ENCODE assay signal across 16 cellular contexts in genomic region chr16:83305092-83305491, GRCh38.
DNase-seq lines count a peak whose midpoint lies in the region; ATAC-seq and TF ChIP-seq lines count a peak whose summit lies in the region.
"Had no signal": no experiment of that assay in that cellular context is flagged by ENCODE, and none has a peak within 500 bp of the region (broad histone marks: within the 10 kb centered on the region; RNA-seq: fewer than 3 reads in every experiment).

No MANE protein-coding gene starts in this region.

- H3K27me3 Mint-ChIP-seq in naive thymus-derived CD8-positive, alpha-beta T cell: peaks cover 0 to 28% (median 7%) of the 10 kb centered on the region in 5 donors

- H3K36me3 Mint-ChIP-seq in naive thymus-derived CD8-positive, alpha-beta T cell: no peaks in the 10 kb centered on the region

- ATAC-seq in HG03565 (IDR thresholded peaks at IDR 0.05; ENCODE audit: unreplicated experiment): no peak
- no peak for ATAC-seq in naive thymus-derived CD8-positive, alpha-beta T cell
- ATAC-seq: mucosa of descending colon; Panc1; stimulated activated naive CD8-positive, alpha-beta T cell treated with anti-CD3 and anti-CD28 coated beads, Interleukin-15, Interleukin-2, amounts not matched to agents 100 U/mL and 50 U/mL, for 24 hours had no signal

- no peak overlapping the region for H3K4me3 Mint-ChIP-seq in naive thymus-derived CD8-positive, alpha-beta T cell

- no peaks in the 10 kb centered on the region for H3K4me1 Mint-ChIP-seq in naive thymus-derived CD8-positive, alpha-beta T cell

- DNase-seq in AG09319 (ENCODE audit: extremely low read depth, low read depth) (peak; percentile 54), LHCN-M2 (ENCODE audit: low read depth) (peak; percentile 85), dermis blood vessel endothelial cell (peak; percentile 91), lung microvascular endothelial cell (ENCODE audit: low read depth in 2 of 2) (peak; percentile 58 to 96), G401 (ENCODE audit: low spot score) (no peak)
- no peak for DNase-seq in activated CD8-positive, alpha-beta memory T cell treated with anti-CD3 and anti-CD28 coated beads, Interleukin-2, amount 50 U/mL, for 48 hours
- DNase-seq in naive thymus-derived CD8-positive, alpha-beta T cell: no peak
- DNase-seq: activated CD4-positive, alpha-beta T cell treated with anti-CD3 and anti-CD28 coated beads, Interleukin-2, amount 50 U/mL, for 48 hours; mucosa of descending colon; NCI-H1436 treated with DMSO at 0.1 percent for 48 hours; NCI-H524; retina; stimulated activated naive CD8-positive, alpha-beta T cell treated with anti-CD3 and anti-CD28 coated beads, Interleukin-15, Interleukin-2, amounts not matched to agents 100 U/mL and 50 U/mL, for 24 hours had no signal

- peaks cover 0 to 1% (median 0%) of the 10 kb centered on the region in 9 donors for H3K9me3 Mint-ChIP-seq in naive thymus-derived CD8-positive, alpha-beta T cell
- H3K9me3 Mint-ChIP-seq: activated T-helper 2 cell treated with anti-CD3 and anti-CD28 coated beads, Interferon-gamma antibody, Interleukin-2, Interleukin-4, amounts not matched to agents 10 μg/mL and 5 μg/mL and 100 μg/mL, durations not matched to agents 14 hours and 24 hours and 36 hours had no signal

- no peak overlapping the region for H3K27ac Mint-ChIP-seq in naive thymus-derived CD8-positive, alpha-beta T cell
- H3K27ac Mint-ChIP-seq: activated T-helper 2 cell treated with anti-CD3 and anti-CD28 coated beads, Interferon-gamma antibody, Interleukin-2, Interleukin-4, amounts not matched to agents 10 μg/mL and 5 μg/mL and 100 μg/mL, durations not matched to agents 14 hours and 24 hours and 36 hours had no signal

- in situ Hi-C loops in G401 (cut with HindIII; ENCODE audit: low sequenced_read_pairs): no loop called here

- no peak for TF ChIP-seq CTCF in AG09319 (IDR thresholded peaks at IDR 0.05; ENCODE audit: low read depth, low read length)

- POLR2A ChIA-PET in naive thymus-derived CD8-positive, alpha-beta T cell (lab: Charles Lee): no interaction called here

Comparison
In these comparisons a context has a peak if more than half of its experiments do, and no peak if none do; other contexts are left out.
1. DNase-seq: peak in AG09319 (single experiment), LHCN-M2 (single experiment), dermis blood vessel endothelial cell (single experiment) and lung microvascular endothelial cell (2 of 2); none in G401 (single experiment), activated CD8-positive, alpha-beta memory T cell treated with anti-CD3 and anti-CD28 coated beads, Interleukin-2, amount 50 U/mL, for 48 hours (single experiment) and naive thymus-derived CD8-positive, alpha-beta T cell (0 of 10).